In the genomic region with DNA sequence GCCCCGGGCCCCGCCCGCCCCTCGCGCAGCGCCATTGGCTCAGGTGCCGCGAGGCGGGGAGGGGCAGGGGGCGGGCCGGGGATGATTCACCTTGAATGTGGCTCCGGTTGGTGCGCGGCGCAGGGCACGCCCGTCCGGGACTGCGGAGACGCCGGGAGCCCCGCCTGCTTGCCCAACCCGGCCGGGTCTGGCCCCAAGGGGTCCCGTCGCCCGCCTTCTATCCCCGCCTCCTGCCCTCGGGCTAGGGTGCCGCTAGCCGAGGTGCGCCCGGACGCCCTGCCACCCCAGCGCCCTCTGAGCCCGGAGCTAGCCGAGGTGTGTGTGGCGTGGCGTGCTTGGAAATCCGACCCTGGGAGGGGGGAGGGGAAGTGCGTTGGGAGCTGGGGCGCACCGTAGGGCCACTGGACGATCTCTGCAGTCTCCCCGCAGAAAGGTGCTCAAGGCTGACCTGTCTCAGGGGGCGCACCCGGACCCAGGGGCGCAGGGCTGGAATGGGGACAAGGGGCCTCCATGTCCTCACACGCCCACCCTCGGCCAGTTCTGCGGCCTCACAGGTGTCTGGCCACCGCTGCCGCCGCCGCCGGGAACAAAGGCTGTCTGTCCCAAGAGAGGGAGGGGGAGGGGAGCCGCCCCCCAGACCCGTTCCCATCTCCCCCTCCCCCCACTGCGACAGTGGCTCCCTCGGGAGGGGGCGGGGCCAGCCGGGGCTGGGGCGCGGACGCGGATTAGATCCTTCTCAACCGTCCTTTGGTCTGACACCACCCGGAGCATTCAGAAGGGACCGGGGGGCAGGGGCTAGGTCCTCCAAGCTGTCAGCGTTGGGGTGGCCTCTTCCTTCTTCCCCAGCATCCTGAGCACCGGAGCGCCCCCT, we compare ENCODE assay signal across 8 cellular contexts.
DNase-seq lines count a peak whose midpoint lies in the region; ATAC-seq and TF ChIP-seq lines count a peak whose summit lies in the region.

No MANE protein-coding gene starts in this region.

- H3K27ac Mint-ChIP-seq in GM23338: no peak overlapping the region
- H3K27ac Mint-ChIP-seq in naive B cell: peak overlapping the region in 1 of 6 donors; percentile 89

- H3K9ac ChIP-seq in BLaER1 treated with 17β-estradiol and CSF1 and Interleukin-3, amounts not matched to agents 10 nM and 100 nM: peak overlapping the region in 8 of 11 experiments; percentile 15 to 50 (median 32); a peak in 6 of 22 replicates
- H3K9ac ChIP-seq in colonic mucosa (ENCODE audit: low read depth in 2 of 2, low read length in 2 of 2): peak overlapping the region in 1 of 2 donors; percentile 40

- H3K9me3 ChIP-seq in BLaER1 treated with 17β-estradiol and CSF1 and Interleukin-3, amounts not matched to agents 10 nM and 100 nM (replicated peaks in 1 of 11): peaks cover 0 to 22% (median 9%) of the 10 kb centered on the region in 11 experiments; a peak in 10 of 22 replicates
- H3K9me3 ChIP-seq in colonic mucosa: no peaks in the 10 kb centered on the region

- H3K27me3 Mint-ChIP-seq in GM23338 (ENCODE audit: insufficient read depth, low read depth, poor library complexity) (peaks cover 77% of the 10 kb centered on the region), naive B cell (peaks cover 52 to 73% (median 65%) of the 10 kb centered on the region in 3 donors)

- H3K4me3 ChIP-seq in BLaER1 treated with 17β-estradiol and CSF1 and Interleukin-3, amounts not matched to agents 10 nM and 100 nM: peak overlapping the region; percentile 50 to 75 (median 63)
- peak overlapping the region; percentile 93 for H3K4me3 ChIP-seq in GM23338
- H3K4me3 ChIP-seq in colonic mucosa: peak overlapping the region; percentile 64

- H3F3A ChIP-seq in GM23338 (replicated peaks; ENCODE audit: low read depth): peaks cover 50% of the 10 kb centered on the region

- peaks cover 11% of the 10 kb centered on the region for H3K36me3 Mint-ChIP-seq in GM23338 (ENCODE audit: low read depth)
- H3K36me3 Mint-ChIP-seq in naive B cell: no peaks in the 10 kb centered on the region

- peak overlapping the region; percentile 81 to 99 (median 98) for H3K4me2 ChIP-seq in BLaER1 treated with 17β-estradiol and CSF1 and Interleukin-3, amounts not matched to agents 10 nM and 100 nM
- peak overlapping the region; percentile 100 for H3K4me2 ChIP-seq in GM23338

- H3K27me3 ChIP-seq in BLaER1 treated with 17β-estradiol and CSF1 and Interleukin-3, amounts not matched to agents 10 nM and 100 nM: peaks cover 98 to 100% (median 99%) of the 10 kb centered on the region in 11 experiments
- H3K27me3 ChIP-seq in GM23338 (ENCODE audit: insufficient read depth): peaks cover 73% of the 10 kb centered on the region
- peaks cover 84% of the 10 kb centered on the region for H3K27me3 ChIP-seq in colonic mucosa

- DNase-seq in GM23338 (ENCODE audit: low spot score): peak; percentile 90
- DNase-seq in NCI-H2081 treated with DMSO at 0.1 percent for 48 hours (lab: John Stamatoyannopoulos, UW): peak; percentile 64
- DNase-seq in activated CD4-positive, CD25-positive, alpha-beta regulatory T cell treated with anti-CD3 and anti-CD28 coated beads, Interleukin-2, amount 50 U/mL, for 16 hours (ENCODE audit: low read depth, low spot score): peak; percentile 36
- peak; percentile 92 for DNase-seq in colonic mucosa
- peak; percentile 55 for DNase-seq in naive B cell
- DNase-seq in stimulated activated CD8-positive, alpha-beta memory T cell treated with anti-CD3 and anti-CD28 coated beads, Interleukin-7, amount 100 ng/mL, for 48 hours (ENCODE audit: extremely low read depth in 1 of 2, low read depth in 1 of 2): peak; percentile 55 to 85

- TF ChIP-seq CTCF in GM23338 (conservative IDR thresholded peaks at IDR 0.05; ENCODE audit: low read depth in 2 of 2) (0 out of 4 replicates have a peak, but pooled peaks of 1 of the 2 experiments have one; percentile 10), colonic mucosa (IDR thresholded peaks at IDR 0.05) (no peak)

- H3K79me2 ChIP-seq in GM23338 (replicated peaks; ENCODE audit: insufficient read depth): peaks cover 27% of the 10 kb centered on the region

- peak overlapping the region; percentile 81 for H3K4me3 Mint-ChIP-seq in GM23338
- peak overlapping the region; percentile 83 to 95 (median 88) for H3K4me3 Mint-ChIP-seq in naive B cell

- H3K4me1 ChIP-seq in BLaER1 treated with 17β-estradiol and CSF1 and Interleukin-3, amounts not matched to agents 10 nM and 100 nM: peaks cover 34 to 68% (median 55%) of the 10 kb centered on the region in 10 experiments
- H3K4me1 ChIP-seq in GM23338 (ENCODE audit: insufficient read depth): peaks cover 56% of the 10 kb centered on the region
- peaks cover 31% of the 10 kb centered on the region for H3K4me1 ChIP-seq in colonic mucosa

- ATAC-seq in GM23338: peak; percentile 32
- ATAC-seq in naive B cell (ENCODE audit: low read depth in 2 of 2): peak; percentile 62 to 65
- no peak for ATAC-seq in HG03039 (IDR thresholded peaks at IDR 0.05; ENCODE audit: unreplicated experiment)

- peaks cover 49% of the 10 kb centered on the region for H3K4me1 Mint-ChIP-seq in GM23338
- H3K4me1 Mint-ChIP-seq in naive B cell: peaks cover 36 to 54% (median 41%) of the 10 kb centered on the region in 3 donors

- no peaks in the 10 kb centered on the region for H3K36me3 ChIP-seq in BLaER1 treated with 17β-estradiol and CSF1 and Interleukin-3, amounts not matched to agents 10 nM and 100 nM
- H3K36me3 ChIP-seq in GM23338 (ENCODE audit: insufficient read depth) (no peaks in the 10 kb centered on the region), colonic mucosa (no peaks in the 10 kb centered on the region)

- H3K9me2 ChIP-seq in GM23338 (ENCODE audit: insufficient read depth): no peaks in the 10 kb centered on the region

- H3K27ac ChIP-seq in BLaER1 treated with 17β-estradiol and CSF1 and Interleukin-3, amounts not matched to agents 10 nM and 100 nM: no peak overlapping the region
- 0 out of 2 replicates have a peak overlapping the region, but pooled peaks have one; percentile 76 for H3K27ac ChIP-seq in GM23338 (ENCODE audit: low read depth)
- H3K27ac ChIP-seq in colonic mucosa: peak overlapping the region; percentile 61

- peak overlapping the region; percentile 76 for H2AFZ ChIP-seq in GM23338

- H4K20me1 ChIP-seq in BLaER1 treated with 17β-estradiol and CSF1 and Interleukin-3, amounts not matched to agents 10 nM and 100 nM: peaks cover 0 to 91% (median 82%) of the 10 kb centered on the region in 11 experiments; a peak in 19 of 22 replicates
- peaks cover 16% of the 10 kb centered on the region for H4K20me1 ChIP-seq in GM23338 (replicated peaks; ENCODE audit: insufficient read depth)

- H3K9me3 Mint-ChIP-seq in GM23338 (peaks cover 5% of the 10 kb centered on the region; the same call in 2 of the 3 replicates), naive B cell (peaks cover 0 to 5% (median 0%) of the 10 kb centered on the region in 7 donors)

- intact Hi-C loops in colonic mucosa (cut with DNase I): no loop called here

TF ChIP-seq in GM23338, 12 proteins besides CTCF, POLR2A, EP300 and RAD21:
- TF ChIP-seq POLR2AphosphoS5 (IDR thresholded peaks at IDR 0.05; ENCODE audit: low read depth) (peak; percentile 16; the same call in 1 of the 2 replicates), ZNF331 (CRISPR knock-in tag; IDR thresholded peaks at IDR 0.05; ENCODE audit: low read depth) (no peak)

Comparison
In these comparisons a context has a peak if more than half of its experiments do, and no peak if none do; other contexts are left out.
1. H3K27ac ChIP-seq: peak in GM23338 (single experiment) and colonic mucosa (single experiment); none in BLaER1 treated with 17β-estradiol and CSF1 and Interleukin-3, amounts not matched to agents 10 nM and 100 nM (0 of 11).
2. DNase-seq: peak in every context shown above with its lines; median percentile 92 in colonic mucosa; 90 in GM23338; 70 in stimulated activated CD8-positive, alpha-beta memory T cell treated with anti-CD3 and anti-CD28 coated beads, Interleukin-7, amount 100 ng/mL, for 48 hours; 64 in NCI-H2081 treated with DMSO at 0.1 percent for 48 hours; 55 in naive B cell; 36 in activated CD4-positive, CD25-positive, alpha-beta regulatory T cell treated with anti-CD3 and anti-CD28 coated beads, Interleukin-2, amount 50 U/mL, for 16 hours.
3. Peak in every context shown above with its lines, with median percentiles within 50 percentile points of each other: H3K4me3 ChIP-seq.